1 cellular context compared by ENCODE assay signal in the genomic region with DNA sequence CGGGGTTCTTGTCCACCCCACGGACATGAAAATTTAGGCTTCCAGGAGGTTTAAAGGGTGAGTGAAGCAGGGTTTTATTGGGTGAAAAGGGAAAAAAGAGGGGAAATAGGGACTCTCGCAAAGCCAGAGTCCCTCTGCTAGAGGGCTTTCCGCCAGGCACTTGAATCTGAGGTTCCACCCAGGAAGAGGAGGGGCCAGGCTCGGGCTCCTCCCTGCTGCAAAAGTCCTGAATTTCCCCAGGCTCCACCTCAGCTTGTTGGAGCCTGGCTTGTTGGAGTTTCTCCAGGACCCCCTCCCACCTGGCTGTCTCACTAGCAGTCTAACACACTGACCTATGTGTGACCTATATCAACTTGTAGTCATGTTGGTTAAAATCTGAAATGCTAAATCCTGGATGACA.
TF ChIP-seq lines count a peak whose summit lies in the region.

No MANE protein-coding gene starts in this region.

TF ChIP-seq in WTC11, 78 proteins besides CTCF, POLR2A, EP300 and RAD21 (continued from another document):
- TF ChIP-seq, protein P1, sequence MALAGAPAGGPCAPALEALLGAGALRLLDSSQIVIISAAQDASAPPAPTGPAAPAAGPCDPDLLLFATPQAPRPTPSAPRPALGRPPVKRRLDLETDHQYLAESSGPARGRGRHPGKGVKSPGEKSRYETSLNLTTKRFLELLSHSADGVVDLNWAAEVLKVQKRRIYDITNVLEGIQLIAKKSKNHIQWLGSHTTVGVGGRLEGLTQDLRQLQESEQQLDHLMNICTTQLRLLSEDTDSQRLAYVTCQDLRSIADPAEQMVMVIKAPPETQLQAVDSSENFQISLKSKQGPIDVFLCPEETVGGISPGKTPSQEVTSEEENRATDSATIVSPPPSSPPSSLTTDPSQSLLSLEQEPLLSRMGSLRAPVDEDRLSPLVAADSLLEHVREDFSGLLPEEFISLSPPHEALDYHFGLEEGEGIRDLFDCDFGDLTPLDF (CRISPR knock-in tag; IDR thresholded peaks at IDR 0.05) = no peak
- TF ChIP-seq, protein P2, sequence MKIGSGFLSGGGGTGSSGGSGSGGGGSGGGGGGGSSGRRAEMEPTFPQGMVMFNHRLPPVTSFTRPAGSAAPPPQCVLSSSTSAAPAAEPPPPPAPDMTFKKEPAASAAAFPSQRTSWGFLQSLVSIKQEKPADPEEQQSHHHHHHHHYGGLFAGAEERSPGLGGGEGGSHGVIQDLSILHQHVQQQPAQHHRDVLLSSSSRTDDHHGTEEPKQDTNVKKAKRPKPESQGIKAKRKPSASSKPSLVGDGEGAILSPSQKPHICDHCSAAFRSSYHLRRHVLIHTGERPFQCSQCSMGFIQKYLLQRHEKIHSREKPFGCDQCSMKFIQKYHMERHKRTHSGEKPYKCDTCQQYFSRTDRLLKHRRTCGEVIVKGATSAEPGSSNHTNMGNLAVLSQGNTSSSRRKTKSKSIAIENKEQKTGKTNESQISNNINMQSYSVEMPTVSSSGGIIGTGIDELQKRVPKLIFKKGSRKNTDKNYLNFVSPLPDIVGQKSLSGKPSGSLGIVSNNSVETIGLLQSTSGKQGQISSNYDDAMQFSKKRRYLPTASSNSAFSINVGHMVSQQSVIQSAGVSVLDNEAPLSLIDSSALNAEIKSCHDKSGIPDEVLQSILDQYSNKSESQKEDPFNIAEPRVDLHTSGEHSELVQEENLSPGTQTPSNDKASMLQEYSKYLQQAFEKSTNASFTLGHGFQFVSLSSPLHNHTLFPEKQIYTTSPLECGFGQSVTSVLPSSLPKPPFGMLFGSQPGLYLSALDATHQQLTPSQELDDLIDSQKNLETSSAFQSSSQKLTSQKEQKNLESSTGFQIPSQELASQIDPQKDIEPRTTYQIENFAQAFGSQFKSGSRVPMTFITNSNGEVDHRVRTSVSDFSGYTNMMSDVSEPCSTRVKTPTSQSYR (CRISPR knock-in tag; IDR thresholded peaks at IDR 0.05) = no peak
- no peak for TF ChIP-seq TP53 (CRISPR knock-in tag; IDR thresholded peaks at IDR 0.05)
- no peak for TF ChIP-seq GTF2I (CRISPR knock-in tag; conservative IDR thresholded peaks at IDR 0.05)
